Comparison of ENCODE assay signal across 1 cellular context in genomic region chr19:19892055-19892941, GRCh38. TPM values are rescaled to one million over a fixed set of nuclear protein-coding genes. Genes with fewer than 3 reads are reported as not detected.
"Had no signal": no experiment of that assay in that cellular context is flagged by ENCODE, and none has a peak within 500 bp of the region (broad histone marks: within the 10 kb centered on the region; RNA-seq: fewer than 3 reads in every experiment).

No MANE protein-coding gene starts in this region.

RNA-seq across cellular contexts. Expression of gene ZNF93, which starts 8.4 kb away (rescaled TPM):
- total RNA-seq: NCI-H460 had no signal
